20 cellular contexts compared by ENCODE assay signal in genomic region chr14:98176910-98177309, GRCh38.
DNase-seq lines count a peak whose midpoint lies in the region; ATAC-seq and TF ChIP-seq lines count a peak whose summit lies in the region.
"Had no signal": no experiment of that assay in that cellular context is flagged by ENCODE, and none has a peak within 500 bp of the region (broad histone marks: within the 10 kb centered on the region; RNA-seq: fewer than 3 reads in every experiment).

No MANE protein-coding gene starts in this region.

- peak; percentile 43 to 44 for ATAC-seq in activated T-cell treated with anti-CD3 and anti-CD28 coated beads, Interleukin-2, amount 50 U/mL, for 72 hours (replicated peaks in 1 of 2)
- no peak for ATAC-seq in naive thymus-derived CD8-positive, alpha-beta T cell
- ATAC-seq: esophagus mucosa, foreskin keratinocyte, left cardiac atrium, PC-3 had no signal

- H3K9me3 ChIP-seq in CD8-positive, alpha-beta memory T cell (ENCODE audit: low read length): no peaks in the 10 kb centered on the region
- H3K9me3 ChIP-seq: MG63, suprapubic skin had no signal

- no peak overlapping the region for H3K27ac ChIP-seq in CD8-positive, alpha-beta memory T cell (ENCODE audit: low read depth, low read length)
- H3K27ac ChIP-seq: brain microvascular endothelial cell, foreskin keratinocyte, suprapubic skin had no signal

- peaks cover 93% of the 10 kb centered on the region for H3K4me1 ChIP-seq in CD8-positive, alpha-beta memory T cell (ENCODE audit: insufficient read depth, low read length)
- H3K4me1 ChIP-seq: foreskin keratinocyte, suprapubic skin had no signal

- no peaks in the 10 kb centered on the region for H3K9me3 Mint-ChIP-seq in CD8-positive, alpha-beta memory T cell
- H3K9me3 Mint-ChIP-seq in activated T-cell treated with anti-CD3 and anti-CD28 coated beads, Interleukin-2, amount 50 U/mL, for 72 hours: no peaks in the 10 kb centered on the region
- H3K9me3 Mint-ChIP-seq in naive thymus-derived CD8-positive, alpha-beta T cell: no peaks in the 10 kb centered on the region

- DNase-seq in activated CD8-positive, alpha-beta memory T cell treated with anti-CD3 and anti-CD28 coated beads for 24 hours: peak; percentile 59
- DNase-seq in activated CD8-positive, alpha-beta memory T cell treated with anti-CD3 and anti-CD28 coated beads, Interleukin-2, amount 50 U/mL, for 48 hours: no peak
- DNase-seq in CD8-positive, alpha-beta memory T cell: no peak
- peak in 1 of 2 donors; percentile 48 for DNase-seq in activated T-cell treated with anti-CD3 and anti-CD28 coated beads, Interleukin-2, amount 50 U/mL, for 72 hours
- no peak for DNase-seq in naive thymus-derived CD8-positive, alpha-beta T cell
- DNase-seq in germinal center (ENCODE audit: low spot score) (no peak), HEK293T (ENCODE audit: extremely low spot score) (no peak), NCI-H1417 (lab: John Stamatoyannopoulos, UW) (no peak)
- DNase-seq: brain microvascular endothelial cell, foreskin keratinocyte, left cardiac atrium, MG63, NCI-H2081 treated with DMSO at 0.1 percent for 48 hours, NCI-H446, NCI-H82, nucleus accumbens, PC-3, Right ventricle myocardium superior had no signal

- no peaks in the 10 kb centered on the region for H3K27me3 ChIP-seq in CD8-positive, alpha-beta memory T cell (ENCODE audit: insufficient read depth, low read length, poor library complexity, severe bottlenecking)
- H3K27me3 ChIP-seq: brain microvascular endothelial cell, foreskin keratinocyte, MG63, suprapubic skin had no signal

- H3K4me3 ChIP-seq in CD8-positive, alpha-beta memory T cell (ENCODE audit: low read length): no peak overlapping the region
- H3K4me3 ChIP-seq: MG63, suprapubic skin had no signal

- no peaks in the 10 kb centered on the region for H3K27me3 Mint-ChIP-seq in CD8-positive, alpha-beta memory T cell
- no peaks in the 10 kb centered on the region for H3K27me3 Mint-ChIP-seq in activated T-cell treated with anti-CD3 and anti-CD28 coated beads, Interleukin-2, amount 50 U/mL, for 72 hours (ENCODE audit: low read depth)
- no peaks in the 10 kb centered on the region for H3K27me3 Mint-ChIP-seq in naive thymus-derived CD8-positive, alpha-beta T cell

- peaks cover 0 to 4% (median 0%) of the 10 kb centered on the region in 3 donors for H3K36me3 Mint-ChIP-seq in CD8-positive, alpha-beta memory T cell
- peaks cover 0 to 2% of the 10 kb centered on the region in 2 donors for H3K36me3 Mint-ChIP-seq in activated T-cell treated with anti-CD3 and anti-CD28 coated beads, Interleukin-2, amount 50 U/mL, for 72 hours (ENCODE audit: insufficient read depth in 2 of 2)
- H3K36me3 Mint-ChIP-seq in naive thymus-derived CD8-positive, alpha-beta T cell: peaks cover 0 to 4% (median 0%) of the 10 kb centered on the region in 3 donors

- peaks cover 82 to 98% (median 93%) of the 10 kb centered on the region in 3 donors for H3K4me1 Mint-ChIP-seq in CD8-positive, alpha-beta memory T cell
- H3K4me1 Mint-ChIP-seq in activated T-cell treated with anti-CD3 and anti-CD28 coated beads, Interleukin-2, amount 50 U/mL, for 72 hours (ENCODE audit: low read depth): peaks cover 100% of the 10 kb centered on the region
- H3K4me1 Mint-ChIP-seq in naive thymus-derived CD8-positive, alpha-beta T cell: peaks cover 47 to 96% (median 91%) of the 10 kb centered on the region in 4 donors

- peak overlapping the region in 4 of 7 donors; percentile 10 to 81 (median 34) for H3K4me3 Mint-ChIP-seq in CD8-positive, alpha-beta memory T cell
- peak overlapping the region; percentile 76 to 78 for H3K4me3 Mint-ChIP-seq in activated T-cell treated with anti-CD3 and anti-CD28 coated beads, Interleukin-2, amount 50 U/mL, for 72 hours
- peak overlapping the region in 8 of 10 donors; percentile 15 to 91 (median 67) for H3K4me3 Mint-ChIP-seq in naive thymus-derived CD8-positive, alpha-beta T cell

- POLR2A ChIA-PET in CD8-positive, alpha-beta memory T cell (lab: Charles Lee): no interaction called here
- POLR2A ChIA-PET in naive thymus-derived CD8-positive, alpha-beta T cell (lab: Charles Lee): interaction anchor here (2.5 to 3.1 kb wide), 3 partner anchors 8 to 13 kb away, joined by 22 to 51 read pairs (median 30); no protein-coding TSS in a partner anchor
- POLR2A ChIA-PET in HEK293T (lab: Yijun Ruan, JAX): no interaction called here

- peak overlapping the region; percentile 55 to 95 (median 91) for H3K27ac Mint-ChIP-seq in CD8-positive, alpha-beta memory T cell
- peak overlapping the region; percentile 92 for H3K27ac Mint-ChIP-seq in activated T-cell treated with anti-CD3 and anti-CD28 coated beads, Interleukin-2, amount 50 U/mL, for 72 hours
- H3K27ac Mint-ChIP-seq in naive thymus-derived CD8-positive, alpha-beta T cell: peak overlapping the region; percentile 90 to 99 (median 97)

- no peaks in the 10 kb centered on the region for H3K36me3 ChIP-seq in CD8-positive, alpha-beta memory T cell (ENCODE audit: insufficient read depth, low read length)
- H3K36me3 ChIP-seq: brain microvascular endothelial cell, MG63, suprapubic skin had no signal

- CTCF ChIA-PET in CD8-positive, alpha-beta memory T cell (lab: Charles Lee): interaction anchor here (1.3 kb wide), 1 partner anchor 21 kb away, joined by 4 read pairs; no protein-coding TSS in a partner anchor
- CTCF ChIA-PET in HEK293T (lab: Yijun Ruan, JAX): no interaction called here

TF ChIP-seq in HEK293T, 16 proteins besides CTCF, POLR2A, EP300 and RAD21:
- TF ChIP-seq ELF4 (IDR thresholded peaks at IDR 0.05): no peak
- no peak for TF ChIP-seq NFRKB (IDR thresholded peaks at IDR 0.05)
- TF ChIP-seq LEF1 (IDR thresholded peaks at IDR 0.05; ENCODE audit: borderline replicate concordance): no peak
- TF ChIP-seq BHLHE40 (IDR thresholded peaks at IDR 0.05; ENCODE audit: borderline replicate concordance): no peak
- TF ChIP-seq ARNT (IDR thresholded peaks at IDR 0.05): no peak
- no peak for TF ChIP-seq FOXA1 (IDR thresholded peaks at IDR 0.05)
- TF ChIP-seq ZNF384 (IDR thresholded peaks at IDR 0.05): no peak
- TF ChIP-seq PKNOX1 (IDR thresholded peaks at IDR 0.05): no peak
- TF ChIP-seq L3MBTL2 (conservative IDR thresholded peaks at IDR 0.05): no peak
- no peak for TF ChIP-seq FOXM1 (IDR thresholded peaks at IDR 0.05; ENCODE audit: borderline replicate concordance)
- TF ChIP-seq FOXK2 (IDR thresholded peaks at IDR 0.05): no peak
- no peak for TF ChIP-seq SUZ12 (IDR thresholded peaks at IDR 0.05)
- no peak for TF ChIP-seq TARDBP (IDR thresholded peaks at IDR 0.05)
- no peak for TF ChIP-seq SP1 (IDR thresholded peaks at IDR 0.05)
- no peak for TF ChIP-seq CTBP1 (IDR thresholded peaks at IDR 0.05; ENCODE audit: borderline replicate concordance)
- no peak for TF ChIP-seq HDGF (IDR thresholded peaks at IDR 0.05; ENCODE audit: borderline replicate concordance)

Comparison
In these comparisons a context has a peak if more than half of its experiments do, and no peak if none do; other contexts are left out.
1. ATAC-seq: peak in activated T-cell treated with anti-CD3 and anti-CD28 coated beads, Interleukin-2, amount 50 U/mL, for 72 hours (2 of 2); none in naive thymus-derived CD8-positive, alpha-beta T cell (0 of 2).
2. Peak in every context shown above with its lines, with median percentiles within 50 percentile points of each other: H3K27ac Mint-ChIP-seq and H3K4me3 Mint-ChIP-seq.